In genomic region chr20:44618318-44618731, GRCh38 we compare ENCODE assay signal across 10 cellular contexts. TPM values are rescaled to one million over a fixed set of nuclear protein-coding genes. Genes with fewer than 3 reads are reported as not detected.
A peak's percentile ranks its signal among the peaks of the same experiment; 100 is the strongest.
DNase-seq lines count a peak whose midpoint lies in the region; ATAC-seq and TF ChIP-seq lines count a peak whose summit lies in the region.
"Had no signal": no experiment of that assay in that cellular context is flagged by ENCODE, and none has a peak within 500 bp of the region (broad histone marks: within the 10 kb centered on the region; RNA-seq: fewer than 3 reads in every experiment).

No MANE protein-coding gene starts in this region.

- H3K9ac ChIP-seq in DND-41 (ENCODE audit: low read depth, low read length) (no peak overlapping the region), GM23248 (no peak overlapping the region)
- H3K9ac ChIP-seq: neural progenitor cell had no signal

- no peaks in the 10 kb centered on the region for H3K9me2 ChIP-seq in GM23248 (ENCODE audit: insufficient read depth)

- H3K4me2 ChIP-seq in DND-41 (ENCODE audit: insufficient read depth, low read length) (no peak overlapping the region), GM23248 (ENCODE audit: unreplicated experiment) (no peak overlapping the region)
- H3K4me2 ChIP-seq: neural progenitor cell had no signal

- no peak overlapping the region for H2AFZ ChIP-seq in DND-41 (ENCODE audit: low read depth, low read length)
- H2AFZ ChIP-seq in GM23248 = no peak overlapping the region
- H2AFZ ChIP-seq: neural progenitor cell had no signal

- no peaks in the 10 kb centered on the region for H3F3A ChIP-seq in GM23248 (ENCODE audit: insufficient read depth)

- POLR2A ChIA-PET in activated B cell treated with CpG ODN at 0.5 μM for 24 hours (lab: Charles Lee) = interaction anchor here (1.6 to 3.3 kb wide), 2 partner anchors 27 to 34 kb away, joined by 5 to 14 read pairs; no protein-coding TSS in a partner anchor

- intact Hi-C loops in activated B cell treated with CpG ODN at 0.5 μM for 24 hours (cut with micrococcal nuclease) = loop anchor here (2.0 to 5.0 kb wide), 2 partner anchors 28 to 114 kb away; no protein-coding TSS in a partner anchor

- in situ Hi-C loops in GM23248 (cut with MboI) = loop anchor here (25.0 kb wide), 1 partner anchor 406 kb away; the partner anchor contains the start of gene OSER1

- CTCF ChIA-PET in activated B cell treated with CpG ODN at 0.5 μM for 24 hours (lab: Charles Lee) = interaction anchor here (0.7 to 1.8 kb wide), 6 partner anchors 8 to 66 kb away, joined by 3 to 4 read pairs (median 4); no protein-coding TSS in a partner anchor

- H3K79me2 ChIP-seq in DND-41 (ENCODE audit: insufficient read depth, low read length) (peaks cover 36% of the 10 kb centered on the region), GM23248 (ENCODE audit: insufficient read depth) (no peaks in the 10 kb centered on the region)

- H3K27me3 ChIP-seq in DND-41 (ENCODE audit: insufficient read depth, low read length, poor library complexity) (no peaks in the 10 kb centered on the region), GM23248 (replicated peaks; ENCODE audit: insufficient read depth) (no peaks in the 10 kb centered on the region)
- H3K27me3 ChIP-seq: cardiac muscle cell, neural progenitor cell had no signal

- no peaks in the 10 kb centered on the region for H3K9me3 ChIP-seq in DND-41 (ENCODE audit: insufficient read depth, low read length, severe bottlenecking)
- H3K9me3 ChIP-seq in GM23248 (ENCODE audit: low read depth) = no peaks in the 10 kb centered on the region

- H3K4me1 ChIP-seq in DND-41 (ENCODE audit: insufficient read depth, low read length) = no peaks in the 10 kb centered on the region
- no peaks in the 10 kb centered on the region for H3K4me1 ChIP-seq in GM23248 (ENCODE audit: insufficient read depth)
- H3K4me1 ChIP-seq: neural progenitor cell had no signal

- H4K20me1 ChIP-seq in DND-41 (ENCODE audit: insufficient read depth, low read length) (peaks cover 72% of the 10 kb centered on the region), GM23248 (ENCODE audit: insufficient read depth) (no peaks in the 10 kb centered on the region)

- H3K27ac Mint-ChIP-seq in activated B cell treated with CpG ODN at 0.5 μM for 24 hours (peak overlapping the region; percentile 59), chondrocyte (ENCODE audit: unreplicated experiment) (no peak overlapping the region)
- H3K27ac Mint-ChIP-seq: neural progenitor cell had no signal

- ATAC-seq in DND-41 (ENCODE audit: insufficient read depth, low read depth) (no peak), activated B cell treated with CpG ODN at 0.5 μM for 24 hours (ENCODE audit: low read depth) (peak; percentile 15), GM21390 (IDR thresholded peaks at IDR 0.05; ENCODE audit: unreplicated experiment) (no peak)

- H3K4me3 ChIP-seq in DND-41 (ENCODE audit: low read depth in 1 of 2, low read length in 2 of 2) (no peak overlapping the region), GM23248 (no peak overlapping the region)
- H3K4me3 ChIP-seq: cardiac muscle cell, neural progenitor cell had no signal

- no peaks in the 10 kb centered on the region for H3K9me3 Mint-ChIP-seq in activated B cell treated with CpG ODN at 0.5 μM for 24 hours
- H3K9me3 Mint-ChIP-seq in chondrocyte (ENCODE audit: low read depth) = peaks cover 4% of the 10 kb centered on the region
- H3K9me3 Mint-ChIP-seq: neural progenitor cell had no signal

- H3K36me3 Mint-ChIP-seq in activated B cell treated with CpG ODN at 0.5 μM for 24 hours (ENCODE audit: low read depth) (peaks cover 99% of the 10 kb centered on the region), chondrocyte (ENCODE audit: low read depth) (peaks cover 34% of the 10 kb centered on the region)

- 82% methylated on average over 14 of the region's 14 CpGs for WGBS in GM23248 (ENCODE audit: low coverage in 1 of 2, low lambda C conversion rate in 2 of 2, missing lambda C conversion rate in 2 of 2), 2 experiments

- peaks cover 100% of the 10 kb centered on the region for H3K36me3 ChIP-seq in DND-41 (ENCODE audit: insufficient read depth, low read length)
- no peaks in the 10 kb centered on the region; the same call in 1 of the 2 replicates for H3K36me3 ChIP-seq in GM23248 (ENCODE audit: low read depth)
- H3K36me3 ChIP-seq: cardiac muscle cell, neural progenitor cell had no signal

- H3K4me3 Mint-ChIP-seq in activated B cell treated with CpG ODN at 0.5 μM for 24 hours = peak overlapping the region; percentile 32
- H3K4me3 Mint-ChIP-seq in chondrocyte (ENCODE audit: unreplicated experiment) = no peak overlapping the region
- H3K4me3 Mint-ChIP-seq: neural progenitor cell had no signal

- no peak for TF ChIP-seq CTCF in DND-41 (IDR thresholded peaks at IDR 0.05; ENCODE audit: borderline replicate concordance, extremely low read depth, low read length, poor library complexity, severe bottlenecking)
- TF ChIP-seq CTCF in activated B cell treated with CpG ODN at 0.5 μM for 24 hours (IDR thresholded peaks at IDR 0.05) = no peak
- TF ChIP-seq CTCF in chondrocyte (IDR thresholded peaks at IDR 0.05) = no peak

- H3K27ac ChIP-seq in DND-41 (ENCODE audit: low read length) = peak overlapping the region; percentile 49; the same call in 1 of the 2 replicates
- no peak overlapping the region for H3K27ac ChIP-seq in GM23248
- H3K27ac ChIP-seq: cardiac muscle cell, neural progenitor cell had no signal

- H3K27me3 Mint-ChIP-seq in activated B cell treated with CpG ODN at 0.5 μM for 24 hours (no peaks in the 10 kb centered on the region), chondrocyte (ENCODE audit: low read depth) (no peaks in the 10 kb centered on the region)

- DNase-seq in DND-41 (no peak), activated B cell treated with CpG ODN at 0.5 μM for 24 hours (no peak), chondrocyte (ENCODE audit: low spot score) (peak; percentile 60), GM23248 (no peak), NK-92 (lab: John Stamatoyannopoulos, UW; ENCODE audit: unreplicated experiment) (no peak), NCI-H2227 (lab: John Stamatoyannopoulos, UW; ENCODE audit: unreplicated experiment) (no peak)
- DNase-seq in stimulated activated CD4-positive, alpha-beta T cell treated with anti-CD3 and anti-CD28 coated beads, Interleukin-2, amount 100 ng/mL, for 24 hours = peak; percentile 36 to 38

- peaks cover 51% of the 10 kb centered on the region for H3K4me1 Mint-ChIP-seq in activated B cell treated with CpG ODN at 0.5 μM for 24 hours
- peaks cover 18% of the 10 kb centered on the region for H3K4me1 Mint-ChIP-seq in chondrocyte (ENCODE audit: low read depth)

RNA-seq across cellular contexts. Expression of gene ADA, which starts 33.2 kb away (rescaled TPM):
- total RNA-seq in activated B cell treated with CpG ODN at 0.5 μM for 24 hours = 68.9 and 72.3 TPM in 2 replicates
- 10.6 to 12.1 TPM (median 11.4 TPM) in 3 replicates for total RNA-seq in chondrocyte
- total RNA-seq in GM23248 (2014; rRNA removed; shearing (Covaris generic)) = 7.0 and 8.6 TPM in 2 replicates
- polyA plus RNA-seq in GM23248 (2016; fragmentation: Nextera tagmentation; extraction: Ambion mirVana) = 17.5 and 19.3 TPM in 2 replicates

RNA-seq across cellular contexts. Expression of gene PKIG, which starts 35.9 kb away (rescaled TPM):
- total RNA-seq in activated B cell treated with CpG ODN at 0.5 μM for 24 hours (181 and 191 TPM in 2 replicates), chondrocyte (20.3 to 29.3 TPM (median 26.1 TPM) in 3 replicates)
- total RNA-seq in GM23248 (2014; rRNA removed; shearing (Covaris generic)) = 56.1 and 83.7 TPM in 2 replicates
- polyA plus RNA-seq in GM23248 (2016; fragmentation: Nextera tagmentation; extraction: Ambion mirVana) = 44.0 and 46.0 TPM in 2 replicates

Comparison
In these comparisons a context has a peak if more than half of its experiments do, and no peak if none do; other contexts are left out.
1. DNase-seq: peak in chondrocyte (single experiment) and stimulated activated CD4-positive, alpha-beta T cell treated with anti-CD3 and anti-CD28 coated beads, Interleukin-2, amount 100 ng/mL, for 24 hours (2 of 2); none in DND-41 (single experiment), activated B cell treated with CpG ODN at 0.5 μM for 24 hours (single experiment), GM23248 (single experiment), NK-92 (single experiment) and NCI-H2227 (single experiment).